In the genomic region with DNA sequence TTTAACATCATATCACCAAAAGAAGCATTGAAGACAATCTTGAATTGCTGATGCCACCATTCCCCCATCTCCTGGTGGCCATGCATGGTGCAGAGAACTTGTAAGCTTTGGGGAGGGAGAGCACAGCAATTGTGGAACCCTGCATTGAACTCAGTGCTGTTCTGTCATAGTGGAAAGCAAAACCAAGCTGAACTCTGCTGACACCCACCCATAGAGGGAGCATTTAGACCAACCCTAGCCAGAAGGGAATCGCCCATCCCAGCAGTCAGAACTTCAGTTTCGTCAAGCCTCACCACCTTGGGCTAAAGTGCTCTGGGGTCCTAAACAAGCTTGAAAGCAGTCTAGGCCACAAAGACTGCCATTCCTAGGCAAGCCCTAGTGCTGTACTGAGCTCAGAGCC, we compare ENCODE assay signal across 1 cellular context.
TF ChIP-seq lines count a peak whose summit lies in the region.

No MANE protein-coding gene starts in this region.

TF ChIP-seq in IMR-90, 13 proteins besides CTCF, POLR2A, EP300 and RAD21 (continued from another document):
- TF ChIP-seq SMC3 (IDR thresholded peaks at IDR 0.05; ENCODE audit: low read depth, low read length) (no peak), RFX5 (IDR thresholded peaks at IDR 0.05; ENCODE audit: low read depth, low read length) (no peak), RCOR1 (IDR thresholded peaks at IDR 0.05; ENCODE audit: insufficient replicate concordance, low read length) (no peak)
